ENCODE assay signal across 16 cellular contexts in genomic region chr22:47144791-47145425, GRCh38.
"Had no signal": no experiment of that assay in that cellular context is flagged by ENCODE, and none has a peak within 500 bp of the region (broad histone marks: within the 10 kb centered on the region; RNA-seq: fewer than 3 reads in every experiment).

No MANE protein-coding gene starts in this region.

- H3K9me3 ChIP-seq: ascending aorta, gastrocnemius medialis, heart right ventricle, right lobe of liver, SJSA1, thoracic aorta had no signal

- ATAC-seq: effector memory CD8-positive, alpha-beta T cell; gastrocnemius medialis; left cardiac atrium; natural killer cell treated with Interleukin-12 subunit alpha and Interleukin-12 subunit beta and Interleukin-15 and Interleukin-18, amount 100 ng/mL, for 72 hours; right lobe of liver; stimulated activated naive CD8-positive, alpha-beta T cell treated with anti-CD3 and anti-CD28 coated beads, Interleukin-15, amount 100 ng/mL, for 72 hours had no signal

- H3K27ac ChIP-seq: ascending aorta, gastrocnemius medialis, heart right ventricle, right lobe of liver, SJSA1, thoracic aorta had no signal

- H3K4me3 ChIP-seq: ascending aorta, gastrocnemius medialis, heart right ventricle, right lobe of liver, SJSA1, thoracic aorta had no signal

- FAIRE-seq: bronchial epithelial cell had no signal

- H3K4me1 ChIP-seq: ascending aorta, gastrocnemius medialis, right lobe of liver, SJSA1 had no signal

- H3K36me3 ChIP-seq: ascending aorta, gastrocnemius medialis, heart right ventricle, right lobe of liver, SJSA1, thoracic aorta had no signal

- DNase-seq: activated CD4-positive, alpha-beta T cell treated with anti-CD3 and anti-CD28 coated beads, Interleukin-2, amount 50 U/mL, for 4 hours; activated CD4-positive, CD25-positive, alpha-beta regulatory T cell treated with anti-CD3 and anti-CD28 coated beads, Interleukin-2, amount 50 U/mL, for 72 hours; activated naive CD4-positive, alpha-beta T cell treated with anti-CD3 and anti-CD28 coated beads, Interleukin-2, amount 10 ng/mL, durations not matched to agents 7 days and 5 days; activated T-cell treated with anti-CD3 and anti-CD28 coated beads for 4 hours; effector memory CD8-positive, alpha-beta T cell; gastrocnemius medialis; heart right ventricle; left cardiac atrium; nucleus accumbens; right lobe of liver; stimulated activated naive CD8-positive, alpha-beta T cell treated with anti-CD3 and anti-CD28 coated beads, Interleukin-15, amount 100 ng/mL, for 72 hours had no signal

- H3K27me3 ChIP-seq: ascending aorta, gastrocnemius medialis, heart right ventricle, right lobe of liver, SJSA1 had no signal
